ENCODE assay signal across 2 cellular contexts in genomic region chr6:98787961-98788360, GRCh38.
TF ChIP-seq lines count a peak whose summit lies in the region.

No MANE protein-coding gene starts in this region.

TF ChIP-seq in SK-N-SH, 30 proteins besides CTCF, POLR2A, EP300 and RAD21 (continued from another document):
- TF ChIP-seq REST (IDR thresholded peaks at IDR 0.05; ENCODE audit: low read depth, low read length) (no peak), NFIC (IDR thresholded peaks at IDR 0.05; ENCODE audit: borderline replicate concordance) (no peak), JUND (IDR thresholded peaks at IDR 0.05) (no peak), MAX (IDR thresholded peaks at IDR 0.05; ENCODE audit: low read depth) (no peak), YY1 (IDR thresholded peaks at IDR 0.05; ENCODE audit: low read depth) (no peak)

TF ChIP-seq in SK-N-SH treated with all-trans-retinoic acid at 6 μM for 48 hours, 23 proteins besides CTCF, POLR2A, EP300 and RAD21 (continued from another document):
- TF ChIP-seq POU6F1 (CRISPR knock-in tag; IDR thresholded peaks at IDR 0.05; ENCODE audit: borderline replicate concordance, low read depth) (no peak), PATZ1 (CRISPR knock-in tag; IDR thresholded peaks at IDR 0.05; ENCODE audit: borderline replicate concordance) (no peak), ESRRG (CRISPR knock-in tag; IDR thresholded peaks at IDR 0.05) (no peak), CSRNP3 (CRISPR knock-in tag; IDR thresholded peaks at IDR 0.05) (no peak), SNAI2 (CRISPR knock-in tag; IDR thresholded peaks at IDR 0.05) (no peak)
